1 cellular context compared by ENCODE assay signal in the genomic region with DNA sequence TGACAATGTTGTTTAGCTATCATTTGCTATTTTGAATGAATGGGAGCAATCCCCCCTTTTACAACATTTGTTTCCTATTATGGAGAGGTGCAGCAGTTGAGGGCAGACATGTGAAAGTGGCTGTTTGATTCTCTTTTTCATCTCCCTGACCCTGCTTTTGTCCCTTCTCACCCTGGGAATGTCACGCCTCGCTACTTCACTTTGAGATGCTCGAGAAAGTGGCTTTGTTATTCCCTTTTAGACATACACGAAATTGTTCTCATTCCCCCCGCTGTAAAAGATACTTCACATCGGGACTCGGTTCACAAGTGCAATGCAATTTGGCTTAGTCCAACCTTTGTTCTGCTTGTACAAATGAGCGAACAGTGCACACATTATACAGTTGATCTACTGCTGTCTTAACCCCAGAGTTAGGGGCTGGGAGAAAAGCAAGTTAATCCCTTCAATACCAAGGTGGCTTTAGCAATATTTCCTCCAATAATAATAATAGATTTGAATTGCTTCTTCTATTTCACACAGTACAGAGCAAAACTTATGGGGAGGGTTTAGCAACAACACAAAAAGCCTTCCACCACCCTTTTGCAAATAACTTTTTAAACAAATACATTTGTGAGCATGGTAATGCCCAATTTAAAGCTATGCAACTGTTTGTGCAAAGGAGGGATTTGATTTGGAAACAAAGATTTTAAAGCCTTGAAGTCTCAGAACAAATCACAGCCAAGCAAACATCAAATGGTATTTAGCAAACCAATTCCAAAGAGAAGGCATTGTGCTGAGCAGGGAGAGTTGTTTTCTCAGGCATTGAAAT.
TF ChIP-seq lines count a peak whose summit lies in the region.

No MANE protein-coding gene starts in this region.

TF ChIP-seq in A549, 52 proteins besides CTCF, POLR2A, EP300 and RAD21 (continued from another document):
- TF ChIP-seq USF2 (IDR thresholded peaks at IDR 0.05) (no peak), HOXB13 (CRISPR knock-in tag; IDR thresholded peaks at IDR 0.05; ENCODE audit: low read depth) (no peak), ZC3H11A (IDR thresholded peaks at IDR 0.05) (no peak), RCOR1 (IDR thresholded peaks at IDR 0.05; ENCODE audit: low read depth, low read length) (no peak), GATA3 (IDR thresholded peaks at IDR 0.05; ENCODE audit: borderline replicate concordance) (no peak), HOXA7 (CRISPR knock-in tag; IDR thresholded peaks at IDR 0.05) (no peak), HMGXB4 (CRISPR knock-in tag; IDR thresholded peaks at IDR 0.05; ENCODE audit: borderline replicate concordance) (no peak), KDM5A (IDR thresholded peaks at IDR 0.05) (no peak), FOSB (CRISPR knock-in tag; IDR thresholded peaks at IDR 0.05) (no peak), CBX2 (IDR thresholded peaks at IDR 0.05; ENCODE audit: borderline replicate concordance, low read depth) (no peak), RNF2 (IDR thresholded peaks at IDR 0.05; ENCODE audit: borderline replicate concordance, low read depth) (no peak), JUNB (IDR thresholded peaks at IDR 0.05) (no peak), HOXB5 (CRISPR knock-in tag; IDR thresholded peaks at IDR 0.05) (no peak), TP53 (CRISPR knock-in tag; IDR thresholded peaks at IDR 0.05) (no peak), SMC3 (IDR thresholded peaks at IDR 0.05) (no peak)
TF ChIP-seq in A549: peak in this region for 0.
